Comparison of ENCODE assay signal across 8 cellular contexts in genomic region chr5:124655943-124656459, GRCh38.
A peak's percentile ranks its signal among the peaks of the same experiment; 100 is the strongest.
DNase-seq lines count a peak whose midpoint lies in the region; ATAC-seq and TF ChIP-seq lines count a peak whose summit lies in the region.

No MANE protein-coding gene starts in this region.

- H3K27me3 ChIP-seq in mammary epithelial cell (ENCODE audit: insufficient read depth, low read length): no peaks in the 10 kb centered on the region
- no peaks in the 10 kb centered on the region for H3K27me3 ChIP-seq in mesenchymal stem cell (ENCODE audit: control insufficient read depth in 1 of 2, insufficient read depth in 1 of 2, low read length in 2 of 2)

- no peak overlapping the region for H3K4ac ChIP-seq in mesenchymal stem cell (ENCODE audit: low read depth in 1 of 2, low read length in 2 of 2)

- H2BK15ac ChIP-seq in mesenchymal stem cell (ENCODE audit: low read depth, poor library complexity, severe bottlenecking): no peak overlapping the region

- H3K9me3 ChIP-seq in mammary epithelial cell (replicated peaks; ENCODE audit: insufficient read depth, low read length): no peaks in the 10 kb centered on the region
- H3K9me3 ChIP-seq in mesenchymal stem cell (ENCODE audit: control insufficient read depth, low read length): no peaks in the 10 kb centered on the region

- no peak for TF ChIP-seq CTCF in mammary epithelial cell (conservative IDR thresholded peaks at IDR 0.05 in 1 of 2, IDR thresholded peaks at IDR 0.05 in 1 of 2; ENCODE audit: extremely low read depth in 1 of 2, insufficient read depth in 1 of 2, low read depth in 1 of 2, low read length in 2 of 2)
- no peak for TF ChIP-seq CTCF in nephron progenitor cell (IDR thresholded peaks at IDR 0.05)

- H3K27ac ChIP-seq in mammary epithelial cell (ENCODE audit: insufficient read depth, low read depth, low read length): peak overlapping the region; percentile 68
- peak overlapping the region; percentile 95 for H3K27ac ChIP-seq in mesenchymal stem cell (ENCODE audit: low read length, poor library complexity, severe bottlenecking)

- CTCF ChIA-PET in mammary epithelial cell (lab: Charles Lee; ENCODE audit: low non-redundant PET): no interaction called here

- no peak for DNase-seq in activated naive CD8-positive, alpha-beta T cell treated with anti-CD3 and anti-CD28 coated beads, Interleukin-2, amount 50 U/mL, for 24 hours
- no peak for DNase-seq in activated naive CD8-positive, alpha-beta T cell treated with anti-CD3 and anti-CD28 coated beads for 36 hours
- DNase-seq in NCI-H2227 (lab: John Stamatoyannopoulos, UW; ENCODE audit: unreplicated experiment) (peak; percentile 88), mammary epithelial cell (peak; percentile 88), mesenchymal stem cell (peak; percentile 94), nephron progenitor cell (no peak), iPS-NIHi11 (ENCODE audit: low spot score) (no peak), occipital lobe (lab: John Stamatoyannopoulos, UW) (no peak)

- H3K27ac Mint-ChIP-seq in activated naive CD8-positive, alpha-beta T cell treated with anti-CD3 and anti-CD28 coated beads, Interleukin-2, amount 50 U/mL, for 24 hours: no peak overlapping the region
- H3K27ac Mint-ChIP-seq in activated naive CD8-positive, alpha-beta T cell treated with anti-CD3 and anti-CD28 coated beads for 36 hours: no peak overlapping the region
- H3K27ac Mint-ChIP-seq in nephron progenitor cell: no peak overlapping the region

- H3K27me3 Mint-ChIP-seq in activated naive CD8-positive, alpha-beta T cell treated with anti-CD3 and anti-CD28 coated beads, Interleukin-2, amount 50 U/mL, for 24 hours: peaks cover 35% of the 10 kb centered on the region
- peaks cover 31% of the 10 kb centered on the region for H3K27me3 Mint-ChIP-seq in activated naive CD8-positive, alpha-beta T cell treated with anti-CD3 and anti-CD28 coated beads for 36 hours
- H3K27me3 Mint-ChIP-seq in nephron progenitor cell (ENCODE audit: low read depth, poor library complexity): no peaks in the 10 kb centered on the region

- ATAC-seq in activated naive CD8-positive, alpha-beta T cell treated with anti-CD3 and anti-CD28 coated beads, Interleukin-2, amount 50 U/mL, for 24 hours: peak; percentile 37

- no peaks in the 10 kb centered on the region for H4K20me1 ChIP-seq in mammary epithelial cell (ENCODE audit: insufficient read depth, low read length)

- H4K91ac ChIP-seq in mesenchymal stem cell (ENCODE audit: low read length): no peak overlapping the region

- H3K36me3 Mint-ChIP-seq in activated naive CD8-positive, alpha-beta T cell treated with anti-CD3 and anti-CD28 coated beads, Interleukin-2, amount 50 U/mL, for 24 hours (ENCODE audit: low read depth): no peaks in the 10 kb centered on the region
- no peaks in the 10 kb centered on the region for H3K36me3 Mint-ChIP-seq in activated naive CD8-positive, alpha-beta T cell treated with anti-CD3 and anti-CD28 coated beads for 36 hours
- H3K36me3 Mint-ChIP-seq in nephron progenitor cell (ENCODE audit: low read depth): peaks cover 5% of the 10 kb centered on the region

- peaks cover 2% of the 10 kb centered on the region for H3K79me1 ChIP-seq in mesenchymal stem cell (replicated peaks; ENCODE audit: low read length, poor library complexity, severe bottlenecking)

- peak overlapping the region; percentile 74 for H3K4me2 ChIP-seq in mammary epithelial cell (ENCODE audit: insufficient read depth, low read depth, low read length)
- H3K4me2 ChIP-seq in mesenchymal stem cell (ENCODE audit: low read length, poor library complexity, severe bottlenecking): peak overlapping the region; percentile 41

- dilution Hi-C loops in mammary epithelial cell (cut with HindIII; ENCODE audit: low sequenced_read_pairs): no loop called here

- H3K9ac ChIP-seq in mammary epithelial cell (ENCODE audit: insufficient read depth, low read length) (no peak overlapping the region), mesenchymal stem cell (ENCODE audit: low read length) (peak overlapping the region; percentile 78)

- H3K9me3 Mint-ChIP-seq in activated naive CD8-positive, alpha-beta T cell treated with anti-CD3 and anti-CD28 coated beads, Interleukin-2, amount 50 U/mL, for 24 hours: no peaks in the 10 kb centered on the region
- no peaks in the 10 kb centered on the region for H3K9me3 Mint-ChIP-seq in activated naive CD8-positive, alpha-beta T cell treated with anti-CD3 and anti-CD28 coated beads for 36 hours
- H3K9me3 Mint-ChIP-seq in nephron progenitor cell: no peaks in the 10 kb centered on the region

- peak overlapping the region in 1 of 3 experiments; percentile 23 for H3K4me3 ChIP-seq in mammary epithelial cell (replicated peaks in 1 of 3; ENCODE audit: insufficient read depth in 1 of 3, low read depth in 2 of 3, low read length in 3 of 3)
- H3K4me3 ChIP-seq in mesenchymal stem cell (ENCODE audit: insufficient read depth in 1 of 2, low read depth in 1 of 2, low read length in 2 of 2): peak overlapping the region in 1 of 2 experiments; percentile 65

- peak overlapping the region; percentile 43 for H2AFZ ChIP-seq in mammary epithelial cell (ENCODE audit: low read depth, low read length)
- no peak overlapping the region for H2AFZ ChIP-seq in mesenchymal stem cell (ENCODE audit: low read depth, low read length)

- WGBS in mammary epithelial cell (ENCODE audit: low coverage, missing lambda C conversion rate): 46% methylated on average over 5 of the region's 5 CpGs
- WGBS in mesenchymal stem cell: 10% methylated on average over 3 of the region's 5 CpGs

- no peak overlapping the region for H4K8ac ChIP-seq in mesenchymal stem cell (ENCODE audit: low read length)

- H3K4me1 ChIP-seq in mammary epithelial cell (ENCODE audit: insufficient read depth, low read length) (peaks cover 55% of the 10 kb centered on the region), mesenchymal stem cell (ENCODE audit: control insufficient read depth, insufficient read depth, low read depth, low read length) (peaks cover 25% of the 10 kb centered on the region)

- H3K79me2 ChIP-seq in mammary epithelial cell (ENCODE audit: insufficient read depth, low read length): peaks cover 45% of the 10 kb centered on the region

- H3K18ac ChIP-seq in mesenchymal stem cell (ENCODE audit: low read depth in 1 of 2, low read length in 2 of 2): no peak overlapping the region

- H2BK5ac ChIP-seq in mesenchymal stem cell (ENCODE audit: low read depth, low read length, poor library complexity, severe bottlenecking): peak overlapping the region; percentile 68

- no peak overlapping the region for H2BK12ac ChIP-seq in mesenchymal stem cell (ENCODE audit: low read length in 2 of 2)

- H3K36me3 ChIP-seq in mammary epithelial cell (ENCODE audit: insufficient read depth, low read length) (no peaks in the 10 kb centered on the region), mesenchymal stem cell (ENCODE audit: control insufficient read depth in 1 of 2, insufficient read depth in 2 of 2, low read depth in 1 of 2, low read length in 2 of 2) (no peaks in the 10 kb centered on the region)

- intact Hi-C loops in mammary epithelial cell (cut with micrococcal nuclease): no loop called here

- no TSS peak for BruUV-seq in mammary epithelial cell (replicated peaks; lab: Mats Ljungman, UMichigan)

- no peak overlapping the region for H3K4me3 Mint-ChIP-seq in activated naive CD8-positive, alpha-beta T cell treated with anti-CD3 and anti-CD28 coated beads, Interleukin-2, amount 50 U/mL, for 24 hours
- H3K4me3 Mint-ChIP-seq in activated naive CD8-positive, alpha-beta T cell treated with anti-CD3 and anti-CD28 coated beads for 36 hours: no peak overlapping the region
- no peak overlapping the region for H3K4me3 Mint-ChIP-seq in nephron progenitor cell

- in situ Hi-C loops in mammary epithelial cell (cut with MboI; ENCODE audit: low sequenced_read_pairs in 2 of 2): no loop called here

- no peak overlapping the region for H3K23ac ChIP-seq in mesenchymal stem cell (ENCODE audit: low read length in 2 of 2)

- no peak overlapping the region for H2AK5ac ChIP-seq in mesenchymal stem cell (ENCODE audit: low read length, severe bottlenecking)

- peaks cover 12% of the 10 kb centered on the region for H3K4me1 Mint-ChIP-seq in activated naive CD8-positive, alpha-beta T cell treated with anti-CD3 and anti-CD28 coated beads, Interleukin-2, amount 50 U/mL, for 24 hours
- peaks cover 4% of the 10 kb centered on the region for H3K4me1 Mint-ChIP-seq in activated naive CD8-positive, alpha-beta T cell treated with anti-CD3 and anti-CD28 coated beads for 36 hours
- H3K4me1 Mint-ChIP-seq in nephron progenitor cell: peaks cover 27% of the 10 kb centered on the region

- no peak overlapping the region for H3K14ac ChIP-seq in mesenchymal stem cell (ENCODE audit: low read length in 2 of 2)

- H2BK120ac ChIP-seq in mesenchymal stem cell (ENCODE audit: low read depth, low read length): no peak overlapping the region

Comparison
In these comparisons a context has a peak if more than half of its experiments do, and no peak if none do; other contexts are left out.
1. DNase-seq: peak in NCI-H2227 (single experiment), mammary epithelial cell (single experiment) and mesenchymal stem cell (single experiment); none in activated naive CD8-positive, alpha-beta T cell treated with anti-CD3 and anti-CD28 coated beads, Interleukin-2, amount 50 U/mL, for 24 hours (single experiment), activated naive CD8-positive, alpha-beta T cell treated with anti-CD3 and anti-CD28 coated beads for 36 hours (single experiment), nephron progenitor cell (single experiment), iPS-NIHi11 (single experiment) and occipital lobe (single experiment).